In the genomic region with DNA sequence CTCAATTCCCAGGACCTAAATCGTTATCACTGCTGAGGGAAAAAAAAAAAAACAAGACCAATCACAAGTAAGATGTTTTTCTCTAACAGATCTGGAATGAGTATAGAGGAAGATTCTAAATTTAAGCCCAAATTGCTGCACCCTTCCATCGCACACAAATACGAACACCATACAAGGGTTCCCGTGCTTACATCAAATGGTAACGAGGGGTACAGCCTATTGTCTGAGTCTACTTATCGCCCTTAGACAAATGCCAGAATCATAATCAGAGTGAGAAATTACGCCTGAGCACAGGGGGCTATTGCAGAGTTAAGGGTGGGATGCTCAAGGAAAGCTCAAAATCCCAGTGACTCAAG, we compare ENCODE assay signal across 9 cellular contexts. TPM values are rescaled to one million over a fixed set of nuclear protein-coding genes. Genes with fewer than 3 reads are reported as not detected.
DNase-seq lines count a peak whose midpoint lies in the region; ATAC-seq, FAIRE-seq and TF ChIP-seq lines count a peak whose summit lies in the region.
"Had no signal": no experiment of that assay in that cellular context is flagged by ENCODE, and none has a peak within 500 bp of the region (broad histone marks: within the 10 kb centered on the region; RNA-seq: fewer than 3 reads in every experiment).

No MANE protein-coding gene starts in this region.

- FAIRE-seq in A549 (lab: Jason Lieb, UNC) (no peak), small intestine (lab: Jason Lieb, UNC) (no peak)

- WGBS in A549 (ENCODE audit: missing lambda C conversion rate) = 6% methylated on average over 7 of the region's 7 CpGs
- WGBS in small intestine, 3 donors = 0 to 1% (median 1%) methylated on average over 7 of the region's 7 CpGs

- H3K4me3 ChIP-seq in A549 (peak overlapping the region; percentile 94), small intestine (ENCODE audit: low read depth in 1 of 2, low read length in 2 of 2) (peak overlapping the region; percentile 86 to 89)

- no peaks in the 10 kb centered on the region for H3K9me3 Mint-ChIP-seq in activated B cell treated with CpG ODN at 0.5 μM for 24 hours

- H3K36me3 ChIP-seq in small intestine (ENCODE audit: control insufficient read depth in 2 of 2, insufficient read depth in 2 of 2, low read length in 2 of 2) = no peaks in the 10 kb centered on the region

- H3K4me1 ChIP-seq in A549 = peaks cover 18% of the 10 kb centered on the region; the same call in 1 of the 3 replicates
- H3K4me1 ChIP-seq in small intestine (ENCODE audit: control insufficient read depth in 2 of 2, insufficient read depth in 1 of 2, low read depth in 1 of 2, low read length in 1 of 2) = peaks cover 2% of the 10 kb centered on the region in 2 donors

- no peak for TF ChIP-seq RAD21 in A549 (conservative IDR thresholded peaks at IDR 0.05 in 1 of 2, IDR thresholded peaks at IDR 0.05 in 1 of 2)

- ATAC-seq in A549 (peak; percentile 18 to 28; a peak in 3 of 6 replicates), GM21723 (IDR thresholded peaks at IDR 0.05; ENCODE audit: unreplicated experiment) (peak; percentile 10), activated B cell treated with CpG ODN at 0.5 μM for 24 hours (ENCODE audit: low read depth) (no peak), left ventricle myocardium superior (peak; percentile 20), HG03457 (IDR thresholded peaks at IDR 0.05; ENCODE audit: unreplicated experiment) (no peak)

- H3K27ac Mint-ChIP-seq in activated B cell treated with CpG ODN at 0.5 μM for 24 hours = peak overlapping the region; percentile 96

- no peak for TF ChIP-seq EP300 in A549 (IDR thresholded peaks at IDR 0.05)

- peak overlapping the region; percentile 89 for H3K4me2 ChIP-seq in A549

- CTCF ChIA-PET in A549 (lab: Yijun Ruan, JAX) = no interaction called here
- CTCF ChIA-PET in activated B cell treated with CpG ODN at 0.5 μM for 24 hours (lab: Charles Lee) = interaction anchor here (1.5 kb wide), 1 partner anchor 270 kb away, joined by 3 read pairs; no protein-coding TSS in a partner anchor

- DNase-seq in A549 (ENCODE audit: low read depth in 1 of 2, low spot score in 1 of 2) (no peak), activated B cell treated with CpG ODN at 0.5 μM for 24 hours (no peak), left ventricle myocardium superior (no peak), small intestine (no peak), D341Med (ENCODE audit: low spot score) (no peak)
- no peak for DNase-seq in activated CD8-positive, alpha-beta memory T cell treated with anti-CD3 and anti-CD28 coated beads, Interleukin-2, amount 50 U/mL, for 48 hours

- POLR2A ChIA-PET in A549 (lab: Yijun Ruan, JAX) = interaction anchor here (0.8 to 1.8 kb wide), 4 partner anchors 10 to 202 kb away, joined by 3 to 5 read pairs (median 4); no protein-coding TSS in a partner anchor
- POLR2A ChIA-PET in activated B cell treated with CpG ODN at 0.5 μM for 24 hours (lab: Charles Lee) = interaction anchor here (0.6 to 2.1 kb wide), 8 partner anchors 9 to 607 kb away, joined by 3 to 10 read pairs (median 6); partner anchors contain the start of gene LCP1

- no peaks in the 10 kb centered on the region for H3K27me3 ChIP-seq in small intestine (ENCODE audit: control insufficient read depth in 2 of 2, insufficient read depth in 2 of 2, low read length in 2 of 2)

- H3K4me1 Mint-ChIP-seq in activated B cell treated with CpG ODN at 0.5 μM for 24 hours = peaks cover 40% of the 10 kb centered on the region

- peaks cover 1% of the 10 kb centered on the region for H3K27me3 Mint-ChIP-seq in activated B cell treated with CpG ODN at 0.5 μM for 24 hours

- TF ChIP-seq POLR2A in A549 (IDR thresholded peaks at IDR 0.05; ENCODE audit: low read length) = no peak

- H3K9me3 ChIP-seq in A549 (no peaks in the 10 kb centered on the region), small intestine (ENCODE audit: control insufficient read depth, low read depth) (no peaks in the 10 kb centered on the region)

- intact Hi-C loops in activated B cell treated with CpG ODN at 0.5 μM for 24 hours (cut with micrococcal nuclease) (loop anchor here (1.0 to 10.0 kb wide), 14 partner anchors 75 to 1477 kb away; partner anchors contain the start of genes COG3, ESD, GPALPP1 and GTF2F2), left ventricle myocardium superior (cut with micrococcal nuclease) (no loop called here)

- H3K4me3 Mint-ChIP-seq in activated B cell treated with CpG ODN at 0.5 μM for 24 hours = peak overlapping the region; percentile 95

- peak overlapping the region; percentile 77 to 92 for H3K27ac ChIP-seq in A549
- H3K27ac ChIP-seq in small intestine (ENCODE audit: low read depth in 1 of 2, low read length in 1 of 2) = peak overlapping the region; percentile 96 to 97

- H3K36me3 Mint-ChIP-seq in activated B cell treated with CpG ODN at 0.5 μM for 24 hours (ENCODE audit: low read depth) = peaks cover 14% of the 10 kb centered on the region

- TF ChIP-seq CTCF in A549 (IDR thresholded peaks at IDR 0.05) (no peak), activated B cell treated with CpG ODN at 0.5 μM for 24 hours (IDR thresholded peaks at IDR 0.05) (no peak)

TF ChIP-seq in A549, 52 proteins besides CTCF, POLR2A, EP300 and RAD21:
- no peak for TF ChIP-seq ZFP36 (IDR thresholded peaks at IDR 0.05; ENCODE audit: borderline replicate concordance, partially characterized antibody)
- no peak for TF ChIP-seq HOXB13 (CRISPR knock-in tag; IDR thresholded peaks at IDR 0.05; ENCODE audit: low read depth)
- TF ChIP-seq JUNB (IDR thresholded peaks at IDR 0.05) = no peak
- TF ChIP-seq PHF8 (IDR thresholded peaks at IDR 0.05; ENCODE audit: borderline replicate concordance, low read depth) = no peak
- TF ChIP-seq GATA3 (IDR thresholded peaks at IDR 0.05; ENCODE audit: borderline replicate concordance) = no peak
- TF ChIP-seq TFCP2L1 (CRISPR knock-in tag; IDR thresholded peaks at IDR 0.05) = no peak
- TF ChIP-seq HEYL (CRISPR knock-in tag; IDR thresholded peaks at IDR 0.05) = no peak
- TF ChIP-seq ESRRA (IDR thresholded peaks at IDR 0.05; ENCODE audit: borderline replicate concordance, low read length) = no peak
- no peak for TF ChIP-seq RNF2 (IDR thresholded peaks at IDR 0.05; ENCODE audit: borderline replicate concordance, low read depth)
- no peak for TF ChIP-seq MAFK (IDR thresholded peaks at IDR 0.05; ENCODE audit: partially characterized antibody)
- no peak for TF ChIP-seq NPAS2 (CRISPR knock-in tag; IDR thresholded peaks at IDR 0.05; ENCODE audit: borderline replicate concordance)
- TF ChIP-seq RCOR1 (IDR thresholded peaks at IDR 0.05; ENCODE audit: low read depth, low read length) = no peak
- TF ChIP-seq RFX5 (IDR thresholded peaks at IDR 0.05) = no peak
- no peak for TF ChIP-seq CBX8 (IDR thresholded peaks at IDR 0.05)
- TF ChIP-seq FOXS1 (CRISPR knock-in tag; IDR thresholded peaks at IDR 0.05) = no peak
TF ChIP-seq in A549: peak in this region for 0.

RNA-seq across cellular contexts. Expression of gene ZC3H13, which starts 0.6 kb away (rescaled TPM):
- polyA plus RNA-seq in A549 (2011; rRNA removed) (9.5 and 13.2 TPM in 2 replicates), A549 (2017; fragmentation: RNase III; extraction: RNeasy Plus Mini Kit Qiagen cat#74134 plus additional on column Dnase treatment) (17.5 to 17.8 TPM (median 17.6 TPM) in 3 replicates), small intestine (10 to 100 TPM in 2 of 3 donors, 1 to 10 TPM in 1; 9.2 to 11.4 (median 10.2) TPM)
- 2.0 and 2.1 TPM in 2 replicates for polyA plus RNA-seq in A549 (2012; cell fraction: cytosol; rRNA removed)
- 2.1 and 3.4 TPM in 2 replicates for polyA plus RNA-seq in A549 (2012; cell fraction: nucleus; rRNA removed)
- 6.8 and 8.4 TPM in 2 replicates for polyA minus RNA-seq in A549 (2011; rRNA and poly(A)+ RNA removed)
- total RNA-seq in activated B cell treated with CpG ODN at 0.5 μM for 24 hours (48.1 and 48.7 TPM in 2 replicates), left ventricle myocardium superior (28.5 TPM)

RNA-seq across cellular contexts. Expression of gene CPB2, which starts 52.9 kb away (rescaled TPM):
- polyA plus RNA-seq in A549 (2011; rRNA removed) = 0.48 and 0.49 TPM in 2 replicates
- 0.03 TPM in 1 of 2 replicates, not detected in the other for polyA plus RNA-seq in A549 (2012; cell fraction: cytosol; rRNA removed)
- not detected in 2 replicates for polyA plus RNA-seq in A549 (2012; cell fraction: nucleus; rRNA removed)
- polyA plus RNA-seq in A549 (2017; fragmentation: RNase III; extraction: RNeasy Plus Mini Kit Qiagen cat#74134 plus additional on column Dnase treatment) = 0.05 TPM in 1 of 3 replicates, not detected in the others
- polyA minus RNA-seq in A549 (2011; rRNA and poly(A)+ RNA removed) = 0.17 TPM in 1 of 2 replicates, not detected in the other
- total RNA-seq in activated B cell treated with CpG ODN at 0.5 μM for 24 hours = not detected in 2 replicates
- not detected for total RNA-seq in left ventricle myocardium superior
- polyA plus RNA-seq in small intestine = not detected
- total RNA-seq: myocyte had no signal

Comparison
In these comparisons a context has a peak if more than half of its experiments do, and no peak if none do; other contexts are left out.
1. ATAC-seq: peak in A549 (2 of 2), GM21723 (single experiment) and left ventricle myocardium superior (single experiment); none in activated B cell treated with CpG ODN at 0.5 μM for 24 hours (single experiment) and HG03457 (single experiment).